Comparison of ENCODE assay signal across 8 cellular contexts in genomic region chr1:94061513-94062443, GRCh38. TPM values are rescaled to one million over a fixed set of nuclear protein-coding genes. Genes with fewer than 3 reads are reported as not detected.
DNase-seq lines count a peak whose midpoint lies in the region; ATAC-seq lines count a peak whose summit lies in the region.

No MANE protein-coding gene starts in this region.

- ATAC-seq in GM18909 (IDR thresholded peaks at IDR 0.05; ENCODE audit: poor library complexity, unreplicated experiment) (peak; percentile 90), HG03103 (IDR thresholded peaks at IDR 0.05; ENCODE audit: low read depth, unreplicated experiment) (peak; percentile 90), GM19455 (IDR thresholded peaks at IDR 0.05; ENCODE audit: unreplicated experiment) (no peak)

- H3K4me1 ChIP-seq in trophoblast cell (ENCODE audit: control insufficient read depth in 1 of 2, insufficient read depth in 2 of 2, low read length in 2 of 2), result peaks cover 20 to 29% of the 10 kb centered on the region in 2 experiments

- H3K79me2 ChIP-seq in trophoblast cell (ENCODE audit: control insufficient read depth, insufficient read depth, low read length, poor library complexity), result peaks cover 9% of the 10 kb centered on the region

- no peak overlapping the region for H2AFZ ChIP-seq in trophoblast cell (ENCODE audit: insufficient read depth, low read length, poor library complexity)

- H2BK120ac ChIP-seq in trophoblast cell (ENCODE audit: insufficient read depth, low read length, poor library complexity), result peak overlapping the region; percentile 100

- peaks cover 2% of the 10 kb centered on the region for H3K9me3 ChIP-seq in trophoblast cell (ENCODE audit: insufficient read depth, low read depth, low read length)

- H3K27me3 ChIP-seq in trophoblast cell (ENCODE audit: insufficient read depth, low read length), result no peaks in the 10 kb centered on the region

- peak overlapping the region; percentile 99 for H3K27ac ChIP-seq in trophoblast cell (ENCODE audit: low read depth, low read length)

- H2AK5ac ChIP-seq in trophoblast cell (ENCODE audit: low read length), result peak overlapping the region; percentile 100

- peak; percentile 67 for DNase-seq in COLO668 (lab: John Stamatoyannopoulos, UW; ENCODE audit: unreplicated experiment)
- peak; percentile 29 for DNase-seq in NCI-H345 treated with DMSO at 0.1 percent for 48 hours (lab: John Stamatoyannopoulos, UW; ENCODE audit: unreplicated experiment)
- DNase-seq in activated T-cell treated with anti-CD3 and anti-CD28 coated beads, Interleukin-2, amount 50 U/mL, for 1 hour, result peak; percentile 20
- peak; percentile 57 for DNase-seq in globus pallidus (ENCODE audit: low spot score)
- peak; percentile 61 to 79 for DNase-seq in trophoblast cell

- peak overlapping the region; percentile 87 for H3K4ac ChIP-seq in trophoblast cell (ENCODE audit: low read depth, low read length)

- peak overlapping the region; percentile 98 for H2BK12ac ChIP-seq in trophoblast cell (ENCODE audit: low read length)

- H3K23ac ChIP-seq in trophoblast cell (ENCODE audit: low read length), result no peak overlapping the region

- peak overlapping the region; percentile 8 for H4K12ac ChIP-seq in trophoblast cell (ENCODE audit: low read depth, low read length)

- H3K18ac ChIP-seq in trophoblast cell (ENCODE audit: low read length), result peak overlapping the region; percentile 6

- peak overlapping the region; percentile 100 for H4K91ac ChIP-seq in trophoblast cell (ENCODE audit: low read depth, low read length)

- H3K14ac ChIP-seq in trophoblast cell (ENCODE audit: low read length), result peak overlapping the region; percentile 96

- no peaks in the 10 kb centered on the region for H3K36me3 ChIP-seq in trophoblast cell (ENCODE audit: control insufficient read depth in 1 of 2, insufficient read depth in 2 of 2, low read length in 2 of 2)

- peak overlapping the region; percentile 100 for H2BK5ac ChIP-seq in trophoblast cell (ENCODE audit: low read depth, low read length, poor library complexity)

- peaks cover 51% of the 10 kb centered on the region for H3K79me1 ChIP-seq in trophoblast cell (ENCODE audit: low read length)

- no peak overlapping the region for H3K9ac ChIP-seq in trophoblast cell (ENCODE audit: low read length)

- WGBS in trophoblast cell (ENCODE audit: extremely low coverage, insufficient coverage, insufficient read length), result no CpG with 5 or more reads among the region's 5 CpGs

- H4K8ac ChIP-seq in trophoblast cell (ENCODE audit: low read depth, low read length), result peak overlapping the region; percentile 90

- H3K4me2 ChIP-seq in trophoblast cell (ENCODE audit: low read length), result peak overlapping the region; percentile 17

- H3K4me3 ChIP-seq in trophoblast cell (ENCODE audit: low read depth, low read length), result no peak overlapping the region

RNA-seq across cellular contexts. Expression of gene ABCA4, which starts 59.2 kb away (rescaled TPM):
- polyA plus RNA-seq in trophoblast cell (2013), result 7.2 and 7.4 TPM in 2 replicates

Comparison
In these comparisons a context has a peak if more than half of its experiments do, and no peak if none do; other contexts are left out.
1. DNase-seq: peak in every context shown above with its lines; median percentile 70 in trophoblast cell; 67 in COLO668; 57 in globus pallidus; 29 in NCI-H345 treated with DMSO at 0.1 percent for 48 hours; 20 in activated T-cell treated with anti-CD3 and anti-CD28 coated beads, Interleukin-2, amount 50 U/mL, for 1 hour.